Comparison of ENCODE assay signal across 8 cellular contexts in genomic region chr10:114044251-114045070, GRCh38. TPM values are rescaled to one million over a fixed set of nuclear protein-coding genes. Genes with fewer than 3 reads are reported as not detected.
A peak's percentile ranks its signal among the peaks of the same experiment; 100 is the strongest.
DNase-seq lines count a peak whose midpoint lies in the region; ATAC-seq and TF ChIP-seq lines count a peak whose summit lies in the region.

No MANE protein-coding gene starts in this region.

- H3K27me3 Mint-ChIP-seq in activated CD8-positive, alpha-beta T cell treated with anti-CD3 and anti-CD28 coated beads for 36 hours, result peaks cover 60% of the 10 kb centered on the region

- intact Hi-C loops in activated CD8-positive, alpha-beta T cell treated with anti-CD3 and anti-CD28 coated beads for 36 hours (cut with micrococcal nuclease), result loop anchor here (10.0 kb wide), 1 partner anchor 190 kb away; the partner anchor contains the start of genes DCLRE1A and NHLRC2

- no peak overlapping the region for H3K27ac Mint-ChIP-seq in activated CD8-positive, alpha-beta T cell treated with anti-CD3 and anti-CD28 coated beads for 36 hours

- POLR2A ChIA-PET in activated CD8-positive, alpha-beta T cell treated with anti-CD3 and anti-CD28 coated beads for 36 hours (lab: Charles Lee), result no interaction called here

- H3K9me3 ChIP-seq in iPS-18c (ENCODE audit: control insufficient read depth, insufficient read depth, low read length), result no peaks in the 10 kb centered on the region

- H3K36me3 ChIP-seq in H7 (replicated peaks; ENCODE audit: control insufficient read depth, insufficient read depth, low read length), result no peaks in the 10 kb centered on the region

- CTCF ChIA-PET in activated CD8-positive, alpha-beta T cell treated with anti-CD3 and anti-CD28 coated beads for 36 hours (lab: Charles Lee), result no interaction called here

- DNase-seq in H7, result peak; percentile 76
- peak; percentile 37 for DNase-seq in activated CD8-positive, alpha-beta T cell treated with anti-CD3 and anti-CD28 coated beads for 36 hours
- DNase-seq in stimulated activated CD8-positive, alpha-beta memory T cell treated with anti-CD3 and anti-CD28 coated beads, Interleukin-4, amount 100 ng/mL, for 48 hours, result peak; percentile 28
- no peak for DNase-seq in LoVo (ENCODE audit: low spot score)
- no peak for DNase-seq in GOT3 (lab: John Stamatoyannopoulos, UW)
- no peak for DNase-seq in NCI-H1694 treated with DMSO at 0.1 percent for 48 hours (lab: John Stamatoyannopoulos, UW)

- peaks cover 66% of the 10 kb centered on the region for H3K27me3 ChIP-seq in H7 (ENCODE audit: control insufficient read depth, insufficient read depth, low read length)

- H3K4me1 Mint-ChIP-seq in activated CD8-positive, alpha-beta T cell treated with anti-CD3 and anti-CD28 coated beads for 36 hours (ENCODE audit: low read depth), result peaks cover 21% of the 10 kb centered on the region

- peak overlapping the region; percentile 39 for H3K4me3 ChIP-seq in H7 (ENCODE audit: insufficient read depth, low read depth, low read length)
- peak overlapping the region; percentile 28; the same call in 1 of the 2 replicates for H3K4me3 ChIP-seq in iPS-18c (ENCODE audit: insufficient read depth, low read depth, low read length)

- H3K9me3 Mint-ChIP-seq in activated CD8-positive, alpha-beta T cell treated with anti-CD3 and anti-CD28 coated beads for 36 hours, result no peaks in the 10 kb centered on the region

- ATAC-seq in activated CD8-positive, alpha-beta T cell treated with anti-CD3 and anti-CD28 coated beads for 36 hours, result no peak
- ATAC-seq in HG03039 (IDR thresholded peaks at IDR 0.05; ENCODE audit: unreplicated experiment), result no peak

- H3K36me3 Mint-ChIP-seq in activated CD8-positive, alpha-beta T cell treated with anti-CD3 and anti-CD28 coated beads for 36 hours (ENCODE audit: low read depth), result no peaks in the 10 kb centered on the region

- H3K4me3 Mint-ChIP-seq in activated CD8-positive, alpha-beta T cell treated with anti-CD3 and anti-CD28 coated beads for 36 hours, result peak overlapping the region; percentile 69

- no peak for TF ChIP-seq CTCF in activated CD8-positive, alpha-beta T cell treated with anti-CD3 and anti-CD28 coated beads for 36 hours (IDR thresholded peaks at IDR 0.05)

RNA-seq across cellular contexts. Expression of gene ADRB1, which starts 0.8 kb away (rescaled TPM):
- 0.24 TPM in 1 of 2 replicates, not detected in the other for total RNA-seq in H7 (2014; rRNA removed; shearing (Covaris generic))
- total RNA-seq in activated CD8-positive, alpha-beta T cell treated with anti-CD3 and anti-CD28 coated beads for 36 hours, result under 1 TPM; 0.27 to 0.40 TPM

Comparison
In these comparisons a context has a peak if more than half of its experiments do, and no peak if none do; other contexts are left out.
1. DNase-seq: peak in H7 (single experiment), activated CD8-positive, alpha-beta T cell treated with anti-CD3 and anti-CD28 coated beads for 36 hours (single experiment) and stimulated activated CD8-positive, alpha-beta memory T cell treated with anti-CD3 and anti-CD28 coated beads, Interleukin-4, amount 100 ng/mL, for 48 hours (single experiment); none in LoVo (single experiment), GOT3 (single experiment) and NCI-H1694 treated with DMSO at 0.1 percent for 48 hours (single experiment).